16 cellular contexts compared by ENCODE assay signal in the genomic region with DNA sequence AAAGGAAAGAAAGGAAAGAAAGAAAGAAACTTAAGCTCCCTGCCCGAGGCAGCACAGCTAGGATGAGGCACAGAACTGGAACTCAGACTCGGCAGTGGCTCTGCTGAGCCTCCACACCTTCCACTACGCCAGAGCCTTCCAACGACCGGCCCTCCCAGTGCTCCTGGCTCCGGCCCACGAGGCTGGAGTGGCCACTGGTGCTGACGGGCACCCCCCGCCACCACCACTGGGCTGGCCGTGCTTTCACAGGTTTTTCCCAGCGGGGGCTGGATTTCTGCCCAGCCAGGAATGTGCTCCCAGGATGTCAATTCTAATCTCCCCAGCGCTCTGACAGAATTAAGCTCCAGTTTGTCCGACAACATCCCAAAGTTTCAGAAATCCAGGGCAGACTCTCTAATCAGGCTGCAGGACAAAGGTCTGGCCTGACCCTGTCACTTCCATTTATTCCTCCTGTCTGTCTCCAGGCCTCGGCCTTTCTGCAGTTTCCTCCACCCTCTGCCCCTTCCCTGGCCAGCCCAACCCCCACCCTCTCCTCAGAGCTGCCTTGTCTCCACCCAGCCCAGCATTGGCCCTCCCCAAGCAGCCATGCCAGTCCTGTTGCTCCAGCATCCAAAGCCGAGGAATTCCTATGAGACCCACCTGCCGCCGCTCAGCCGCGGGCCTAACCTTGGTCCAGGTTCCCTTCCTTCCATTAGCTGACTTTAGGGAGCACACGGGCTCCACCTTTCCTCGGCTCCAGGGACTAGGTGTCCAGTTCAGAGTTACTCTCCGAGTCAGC.
DNase-seq lines count a peak whose midpoint lies in the region; ATAC-seq, FAIRE-seq and TF ChIP-seq lines count a peak whose summit lies in the region.
"Had no signal": no experiment of that assay in that cellular context is flagged by ENCODE, and none has a peak within 500 bp of the region (broad histone marks: within the 10 kb centered on the region; RNA-seq: fewer than 3 reads in every experiment).

No MANE protein-coding gene starts in this region.

- TF ChIP-seq POLR2A in H54 (IDR thresholded peaks at IDR 0.05; ENCODE audit: low read depth, low read length): no peak

- intact Hi-C loops in psoas muscle (cut with DNase I): no loop called here

- H3K27ac ChIP-seq in astrocyte (ENCODE audit: low read depth, low read length) (no peak overlapping the region), right atrium auricular region (peak overlapping the region; percentile 89 to 98), psoas muscle (peak overlapping the region; percentile 53)

- no peak overlapping the region for H2AFZ ChIP-seq in astrocyte (ENCODE audit: low read depth, low read length)

- no peak overlapping the region for H3K27ac Mint-ChIP-seq in astrocyte (ENCODE audit: unreplicated experiment)
- H3K27ac Mint-ChIP-seq: natural killer cell; stimulated activated effector memory CD8-positive, alpha-beta T cell treated with anti-CD3 and anti-CD28 coated beads, Interleukin-12 subunit alpha, Interleukin-12 subunit beta, amount 100 ng/mL, for 72 hours; T-helper 1 cell treated with Interleukin-12 subunit alpha and Interleukin-12 subunit beta and Interleukin-4 antibody, amounts not matched to agents 30 μg/mL and 1 μg/mL, for 36 hours had no signal

- H3K9me3 Mint-ChIP-seq in astrocyte (ENCODE audit: unreplicated experiment): no peaks in the 10 kb centered on the region
- H3K9me3 Mint-ChIP-seq: central memory CD8-positive, alpha-beta T cell; natural killer cell; stimulated activated effector memory CD8-positive, alpha-beta T cell treated with anti-CD3 and anti-CD28 coated beads, Interleukin-12 subunit alpha, Interleukin-12 subunit beta, amount 100 ng/mL, for 72 hours; T-helper 1 cell treated with Interleukin-12 subunit alpha and Interleukin-12 subunit beta and Interleukin-4 antibody, amounts not matched to agents 30 μg/mL and 1 μg/mL, for 36 hours had no signal

- H3K9me3 ChIP-seq in astrocyte (ENCODE audit: insufficient read depth, low read depth, low read length): no peaks in the 10 kb centered on the region
- no peaks in the 10 kb centered on the region for H3K9me3 ChIP-seq in right atrium auricular region
- H3K9me3 ChIP-seq in psoas muscle: no peaks in the 10 kb centered on the region

- WGBS in psoas muscle, 3 donors: 50 to 74% (median 50%) methylated on average over 22 of the region's 22 CpGs

- H3K36me3 ChIP-seq in astrocyte (ENCODE audit: insufficient read depth, low read length): no peaks in the 10 kb centered on the region
- H3K36me3 ChIP-seq in right atrium auricular region: no peaks in the 10 kb centered on the region
- no peaks in the 10 kb centered on the region for H3K36me3 ChIP-seq in psoas muscle (ENCODE audit: insufficient read depth in 1 of 2, low read depth in 1 of 2)

- ATAC-seq in psoas muscle: peak in 3 of 4 donors; percentile 19 to 45 (median 40)
- no peak for ATAC-seq in GM18868 (IDR thresholded peaks at IDR 0.05; ENCODE audit: unreplicated experiment)
- no peak for ATAC-seq in HG03342 (IDR thresholded peaks at IDR 0.05; ENCODE audit: unreplicated experiment)
- ATAC-seq: activated CD4-positive, CD25-positive, alpha-beta regulatory T cell treated with anti-CD3 and anti-CD28 coated beads, Interleukin-2, amount 50 U/mL, for 24 hours; natural killer cell; stimulated activated effector memory CD8-positive, alpha-beta T cell treated with anti-CD3 and anti-CD28 coated beads, Interleukin-12 subunit alpha, Interleukin-12 subunit beta, amount 100 ng/mL, for 72 hours had no signal

- no peaks in the 10 kb centered on the region for H3K4me1 Mint-ChIP-seq in astrocyte (ENCODE audit: low read depth, unreplicated experiment)

- H3K79me2 ChIP-seq in astrocyte (ENCODE audit: insufficient read depth, low read length): no peaks in the 10 kb centered on the region

- DNase-seq in H54 (ENCODE audit: insufficient read length, low spot score): peak; percentile 53
- DNase-seq in astrocyte (ENCODE audit: low read depth): peak; percentile 25
- no peak for DNase-seq in right atrium auricular region (ENCODE audit: low spot score)
- no peak for DNase-seq in psoas muscle
- no peak for DNase-seq in NK-92 treated with Interleukin-12 subunit alpha and Interleukin-12 subunit beta, amount 100 ng/mL, for 24 hours (lab: John Stamatoyannopoulos, UW)
- DNase-seq in NCI-H187 treated with DMSO at 0.1 percent for 48 hours (lab: John Stamatoyannopoulos, UW): no peak
- DNase-seq: islet precursor cell, natural killer cell had no signal

- H4K20me1 ChIP-seq in astrocyte (ENCODE audit: insufficient read depth, low read length): peaks cover 3% of the 10 kb centered on the region

- no peak for TF ChIP-seq CTCF in astrocyte (IDR thresholded peaks at IDR 0.05; ENCODE audit: insufficient read depth, low read depth, low read length)
- no peak for TF ChIP-seq CTCF in right atrium auricular region (IDR thresholded peaks at IDR 0.05)
- no peak for TF ChIP-seq CTCF in psoas muscle (IDR thresholded peaks at IDR 0.05)

- H3K4me3 ChIP-seq in astrocyte (ENCODE audit: insufficient read depth, low read depth, low read length): no peak overlapping the region
- H3K4me3 ChIP-seq in right atrium auricular region: no peak overlapping the region
- no peak overlapping the region for H3K4me3 ChIP-seq in psoas muscle

- peaks cover 25% of the 10 kb centered on the region for H3K27me3 ChIP-seq in astrocyte (ENCODE audit: insufficient read depth, low read length)
- H3K27me3 ChIP-seq in right atrium auricular region: no peaks in the 10 kb centered on the region
- no peaks in the 10 kb centered on the region for H3K27me3 ChIP-seq in psoas muscle (ENCODE audit: insufficient read depth in 3 of 3, low read length in 2 of 3)

- H3K27me3 Mint-ChIP-seq in astrocyte (ENCODE audit: low read depth, unreplicated experiment): peaks cover 37% of the 10 kb centered on the region

- FAIRE-seq in H54 (lab: Jason Lieb, UNC) (no peak), astrocyte (lab: Jason Lieb, UNC) (no peak)
- FAIRE-seq: endothelial cell of umbilical vein, HTR-8/SVneo had no signal

- peak overlapping the region; percentile 37 for H3K4me2 ChIP-seq in astrocyte (ENCODE audit: low read length)

- no peak overlapping the region for H3K9ac ChIP-seq in astrocyte (ENCODE audit: low read length)

- no peak overlapping the region for H3K4me3 Mint-ChIP-seq in astrocyte (ENCODE audit: unreplicated experiment)
- H3K4me3 Mint-ChIP-seq: central memory CD8-positive, alpha-beta T cell; natural killer cell; stimulated activated effector memory CD8-positive, alpha-beta T cell treated with anti-CD3 and anti-CD28 coated beads, Interleukin-12 subunit alpha, Interleukin-12 subunit beta, amount 100 ng/mL, for 72 hours; T-helper 1 cell treated with Interleukin-12 subunit alpha and Interleukin-12 subunit beta and Interleukin-4 antibody, amounts not matched to agents 30 μg/mL and 1 μg/mL, for 36 hours had no signal

- H3K4me1 ChIP-seq in astrocyte (ENCODE audit: insufficient read depth, low read length) (no peaks in the 10 kb centered on the region), right atrium auricular region (peaks cover 0 to 82% of the 10 kb centered on the region in 2 donors), psoas muscle (peaks cover 64% of the 10 kb centered on the region)

- no peaks in the 10 kb centered on the region for H3K36me3 Mint-ChIP-seq in astrocyte (ENCODE audit: low read depth, unreplicated experiment)
- H3K36me3 Mint-ChIP-seq: natural killer cell; stimulated activated effector memory CD8-positive, alpha-beta T cell treated with anti-CD3 and anti-CD28 coated beads, Interleukin-12 subunit alpha, Interleukin-12 subunit beta, amount 100 ng/mL, for 72 hours had no signal

Comparison
In these comparisons a context has a peak if more than half of its experiments do, and no peak if none do; other contexts are left out.
1. DNase-seq: peak in H54 (single experiment) and astrocyte (single experiment); none in right atrium auricular region (single experiment), psoas muscle (0 of 2), NK-92 treated with Interleukin-12 subunit alpha and Interleukin-12 subunit beta, amount 100 ng/mL, for 24 hours (single experiment) and NCI-H187 treated with DMSO at 0.1 percent for 48 hours (single experiment).
2. ATAC-seq: peak in psoas muscle (3 of 4); none in GM18868 (single experiment) and HG03342 (single experiment).